In genomic region chrX:2829066-2829430, GRCh38 we compare ENCODE assay signal across 1 cellular context.
TF ChIP-seq lines count a peak whose summit lies in the region.

No MANE protein-coding gene starts in this region.

TF ChIP-seq in H1, 55 proteins besides CTCF, POLR2A, EP300 and RAD21 (continued from another document):
- TF ChIP-seq SIN3A (conservative IDR thresholded peaks at IDR 0.05 in 1 of 2, IDR thresholded peaks at IDR 0.05 in 1 of 2; ENCODE audit: low read depth in 1 of 2, low read length in 2 of 2) (no peak), POLR2AphosphoS5 (IDR thresholded peaks at IDR 0.05; ENCODE audit: low read depth, low read length) (no peak), CBX5 (IDR thresholded peaks at IDR 0.05; ENCODE audit: low read depth, low read length) (no peak), GTF2F1 (IDR thresholded peaks at IDR 0.05; ENCODE audit: borderline replicate concordance, low read depth, low read length) (no peak), TEAD4 (IDR thresholded peaks at IDR 0.05; ENCODE audit: low read depth, low read length) (no peak), KDM4A (IDR thresholded peaks at IDR 0.05; ENCODE audit: low read depth, low read length, severe bottlenecking) (no peak)
- TF ChIP-seq, protein P1, sequence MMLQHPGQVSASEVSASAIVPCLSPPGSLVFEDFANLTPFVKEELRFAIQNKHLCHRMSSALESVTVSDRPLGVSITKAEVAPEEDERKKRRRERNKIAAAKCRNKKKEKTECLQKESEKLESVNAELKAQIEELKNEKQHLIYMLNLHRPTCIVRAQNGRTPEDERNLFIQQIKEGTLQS (IDR thresholded peaks at IDR 0.05; ENCODE audit: insufficient read depth, low read depth, low read length) = no peak
